In the genomic region with DNA sequence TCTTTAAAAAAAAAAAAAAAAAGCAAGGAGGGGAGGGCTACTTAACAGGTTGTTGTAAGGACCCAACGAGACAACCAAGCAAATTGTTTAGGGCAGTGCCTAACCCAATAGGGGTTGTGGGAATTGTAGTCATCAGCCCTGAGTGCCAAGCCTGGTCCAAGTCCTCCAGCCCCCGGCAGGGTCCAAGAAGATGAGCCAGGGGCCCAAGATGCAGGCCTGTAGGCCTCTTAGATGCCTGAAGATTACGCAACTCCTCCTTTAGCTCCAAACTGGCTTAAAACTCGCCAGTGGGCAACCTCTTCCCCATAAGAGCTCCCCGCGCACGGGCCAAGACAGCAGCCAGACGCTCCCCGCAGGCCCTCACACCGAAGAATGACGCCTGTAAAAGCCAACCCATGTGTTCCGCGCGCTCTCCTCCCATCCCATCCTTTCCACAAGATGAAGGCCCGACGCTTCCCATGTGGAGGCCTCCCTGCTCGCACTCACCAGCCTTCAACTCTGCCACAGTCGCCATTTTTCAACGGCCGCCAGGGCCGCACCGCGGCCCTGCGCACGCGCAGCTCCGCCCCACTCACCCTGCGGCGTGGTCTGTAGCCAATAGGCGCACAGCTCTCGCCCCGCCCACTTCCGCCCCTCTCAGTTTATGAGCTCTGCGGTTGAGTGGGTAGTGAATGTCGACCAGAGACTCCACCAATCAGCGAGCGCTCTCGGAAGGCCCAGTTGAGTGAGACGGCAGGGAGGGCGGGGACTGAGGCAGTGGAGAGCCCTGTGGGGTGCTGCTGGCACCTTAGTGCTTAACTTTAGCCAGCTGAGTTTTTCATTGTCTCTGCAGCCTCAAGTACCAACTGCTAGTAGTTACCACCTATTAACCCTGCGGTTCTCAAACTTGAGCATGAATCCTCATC, we compare ENCODE assay signal across 1 cellular context.
A peak's percentile ranks its signal among the peaks of the same experiment; 100 is the strongest.
TF ChIP-seq lines count a peak whose summit lies in the region.

Gene CEP20 (minus strand): TSS at position 532 of the 905 bp plus-strand sequence. CDS start 18 bp downstream, at position 514.

TF ChIP-seq in K562, 482 proteins besides CTCF, POLR2A, EP300 and RAD21 (continued from another document and continues in another):
- TF ChIP-seq POLR2AphosphoS5 (IDR thresholded peaks at IDR 0.05; ENCODE audit: control insufficient read depth, insufficient read depth, low read depth, low read length) (peak; percentile 78), ZNF830 (CRISPR knock-in tag; IDR thresholded peaks at IDR 0.05) (0 out of 2 replicates have a peak, but pooled peaks have one; percentile 54), MAX (CRISPR knock-in tag; IDR thresholded peaks at IDR 0.05) (no peak), HBP1 (CRISPR knock-in tag; IDR thresholded peaks at IDR 0.05) (no peak), U2AF2 (optimal IDR thresholded peaks at IDR 0.05; ENCODE audit: low read depth, low read length) (no peak), ZBTB1 (CRISPR knock-in tag; IDR thresholded peaks at IDR 0.05; ENCODE audit: borderline replicate concordance, low read depth) (no peak; the same call in 1 of the 2 replicates), JUND (IDR thresholded peaks at IDR 0.05; ENCODE audit: borderline replicate concordance, low read depth, low read length) (no peak), JUND (tag; IDR thresholded peaks at IDR 0.05; ENCODE audit: borderline replicate concordance, low read depth, low read length) (peak; percentile 27; the same call in 1 of the 3 replicates), ATF4 (CRISPR knock-in tag; IDR thresholded peaks at IDR 0.05) (no peak), SIX5 (IDR thresholded peaks at IDR 0.05; ENCODE audit: borderline replicate concordance in 1 of 2, insufficient read depth in 1 of 2, low read depth in 1 of 2, low read length in 2 of 2) (peak; percentile 10 to 17; a peak in 1 of 4 replicates), HINFP (tag; conservative IDR thresholded peaks at IDR 0.05; ENCODE audit: low read depth) (no peak), MEF2D (tag; conservative IDR thresholded peaks at IDR 0.05; ENCODE audit: low read depth) (no peak), SRSF3 (IDR thresholded peaks at IDR 0.05; ENCODE audit: insufficient read depth, low read length) (0 out of 2 replicates have a peak, but pooled peaks have one; percentile 41), HDAC3 (IDR thresholded peaks at IDR 0.05; ENCODE audit: borderline replicate concordance, partially characterized antibody) (no peak), POLR2H (tag; IDR thresholded peaks at IDR 0.05; ENCODE audit: low read depth) (peak; percentile 83), PBX2 (CRISPR knock-in tag; IDR thresholded peaks at IDR 0.05; ENCODE audit: low read depth) (no peak), PBX2 (tag; conservative IDR thresholded peaks at IDR 0.05; ENCODE audit: low read depth) (0 out of 2 replicates have a peak, but pooled peaks have one; percentile 43), HNRNPH1 (optimal IDR thresholded peaks at IDR 0.05; ENCODE audit: low read depth, low read length) (no peak), PPARD (CRISPR knock-in tag; IDR thresholded peaks at IDR 0.05) (no peak), TAF1 (IDR thresholded peaks at IDR 0.05; ENCODE audit: control insufficient read depth, extremely low read depth, insufficient read depth, low read length, severe bottlenecking) (peak; percentile 98), XRCC3 (IDR thresholded peaks at IDR 0.05) (no peak), STAG1 (CRISPR knock-in tag; IDR thresholded peaks at IDR 0.05; ENCODE audit: borderline replicate concordance) (no peak), ZNF408 (CRISPR knock-in tag; IDR thresholded peaks at IDR 0.05; ENCODE audit: low read depth) (no peak), CHD2 (IDR thresholded peaks at IDR 0.05; ENCODE audit: low read depth, low read length) (no peak), HDAC1 (IDR thresholded peaks at IDR 0.05) (peak in 1 of 2 experiments; percentile 68; a peak in 2 of 4 replicates), GATAD2B (IDR thresholded peaks at IDR 0.05; ENCODE audit: borderline replicate concordance) (no peak), MEF2A (IDR thresholded peaks at IDR 0.05; ENCODE audit: control insufficient read depth, low read depth, low read length) (no peak), C11orf30 (IDR thresholded peaks at IDR 0.05; ENCODE audit: low read depth) (peak; percentile 85), ADNP (tag; IDR thresholded peaks at IDR 0.05) (no peak), ZEB2 (IDR thresholded peaks at IDR 0.05) (no peak), ZNF174 (CRISPR knock-in tag; IDR thresholded peaks at IDR 0.05) (no peak), ZNF785 (CRISPR knock-in tag; IDR thresholded peaks at IDR 0.05) (no peak), EGR1 (conservative IDR thresholded peaks at IDR 0.05) (peak; percentile 70), ZNF668 (CRISPR knock-in tag; IDR thresholded peaks at IDR 0.05) (no peak), ZNF41 (CRISPR knock-in tag; conservative IDR thresholded peaks at IDR 0.05) (no peak), SIN3A (IDR thresholded peaks at IDR 0.05; ENCODE audit: borderline replicate concordance in 2 of 2, control insufficient read depth in 1 of 2, low read depth in 2 of 2, low read length in 2 of 2) (peak; percentile 66 to 68; a peak in 2 of 4 replicates), ZNF384 (IDR thresholded peaks at IDR 0.05; ENCODE audit: low read depth, low read length) (peak; percentile 22; the same call in 1 of the 2 replicates), USF1 (CRISPR knock-in tag; IDR thresholded peaks at IDR 0.05) (no peak), POLR2AphosphoS2 (IDR thresholded peaks at IDR 0.05; ENCODE audit: low read length) (no peak), TAF7 (tag; IDR thresholded peaks at IDR 0.05) (peak; percentile 98), U2AF1 (optimal IDR thresholded peaks at IDR 0.05; ENCODE audit: low read depth, low read length) (no peak), FOXJ2 (tag; IDR thresholded peaks at IDR 0.05) (no peak), HNRNPL (IDR thresholded peaks at IDR 0.05; ENCODE audit: low read depth, low read length) (no peak), MTF1 (CRISPR knock-in tag; IDR thresholded peaks at IDR 0.05; ENCODE audit: borderline replicate concordance) (no peak), BRF1 (IDR thresholded peaks at IDR 0.05; ENCODE audit: borderline replicate concordance, extremely low read depth, insufficient read length) (no peak)
- TF ChIP-seq, protein P1, sequence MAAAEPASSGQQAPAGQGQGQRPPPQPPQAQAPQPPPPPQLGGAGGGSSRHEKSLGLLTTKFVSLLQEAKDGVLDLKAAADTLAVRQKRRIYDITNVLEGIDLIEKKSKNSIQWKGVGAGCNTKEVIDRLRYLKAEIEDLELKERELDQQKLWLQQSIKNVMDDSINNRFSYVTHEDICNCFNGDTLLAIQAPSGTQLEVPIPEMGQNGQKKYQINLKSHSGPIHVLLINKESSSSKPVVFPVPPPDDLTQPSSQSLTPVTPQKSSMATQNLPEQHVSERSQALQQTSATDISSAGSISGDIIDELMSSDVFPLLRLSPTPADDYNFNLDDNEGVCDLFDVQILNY (CRISPR knock-in tag; IDR thresholded peaks at IDR 0.05) = no peak
- TF ChIP-seq, protein P2, sequence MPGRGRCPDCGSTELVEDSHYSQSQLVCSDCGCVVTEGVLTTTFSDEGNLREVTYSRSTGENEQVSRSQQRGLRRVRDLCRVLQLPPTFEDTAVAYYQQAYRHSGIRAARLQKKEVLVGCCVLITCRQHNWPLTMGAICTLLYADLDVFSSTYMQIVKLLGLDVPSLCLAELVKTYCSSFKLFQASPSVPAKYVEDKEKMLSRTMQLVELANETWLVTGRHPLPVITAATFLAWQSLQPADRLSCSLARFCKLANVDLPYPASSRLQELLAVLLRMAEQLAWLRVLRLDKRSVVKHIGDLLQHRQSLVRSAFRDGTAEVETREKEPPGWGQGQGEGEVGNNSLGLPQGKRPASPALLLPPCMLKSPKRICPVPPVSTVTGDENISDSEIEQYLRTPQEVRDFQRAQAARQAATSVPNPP (IDR thresholded peaks at IDR 0.05; ENCODE audit: borderline replicate concordance, insufficient read depth, insufficient read length) = no peak
- TF ChIP-seq, protein P3, sequence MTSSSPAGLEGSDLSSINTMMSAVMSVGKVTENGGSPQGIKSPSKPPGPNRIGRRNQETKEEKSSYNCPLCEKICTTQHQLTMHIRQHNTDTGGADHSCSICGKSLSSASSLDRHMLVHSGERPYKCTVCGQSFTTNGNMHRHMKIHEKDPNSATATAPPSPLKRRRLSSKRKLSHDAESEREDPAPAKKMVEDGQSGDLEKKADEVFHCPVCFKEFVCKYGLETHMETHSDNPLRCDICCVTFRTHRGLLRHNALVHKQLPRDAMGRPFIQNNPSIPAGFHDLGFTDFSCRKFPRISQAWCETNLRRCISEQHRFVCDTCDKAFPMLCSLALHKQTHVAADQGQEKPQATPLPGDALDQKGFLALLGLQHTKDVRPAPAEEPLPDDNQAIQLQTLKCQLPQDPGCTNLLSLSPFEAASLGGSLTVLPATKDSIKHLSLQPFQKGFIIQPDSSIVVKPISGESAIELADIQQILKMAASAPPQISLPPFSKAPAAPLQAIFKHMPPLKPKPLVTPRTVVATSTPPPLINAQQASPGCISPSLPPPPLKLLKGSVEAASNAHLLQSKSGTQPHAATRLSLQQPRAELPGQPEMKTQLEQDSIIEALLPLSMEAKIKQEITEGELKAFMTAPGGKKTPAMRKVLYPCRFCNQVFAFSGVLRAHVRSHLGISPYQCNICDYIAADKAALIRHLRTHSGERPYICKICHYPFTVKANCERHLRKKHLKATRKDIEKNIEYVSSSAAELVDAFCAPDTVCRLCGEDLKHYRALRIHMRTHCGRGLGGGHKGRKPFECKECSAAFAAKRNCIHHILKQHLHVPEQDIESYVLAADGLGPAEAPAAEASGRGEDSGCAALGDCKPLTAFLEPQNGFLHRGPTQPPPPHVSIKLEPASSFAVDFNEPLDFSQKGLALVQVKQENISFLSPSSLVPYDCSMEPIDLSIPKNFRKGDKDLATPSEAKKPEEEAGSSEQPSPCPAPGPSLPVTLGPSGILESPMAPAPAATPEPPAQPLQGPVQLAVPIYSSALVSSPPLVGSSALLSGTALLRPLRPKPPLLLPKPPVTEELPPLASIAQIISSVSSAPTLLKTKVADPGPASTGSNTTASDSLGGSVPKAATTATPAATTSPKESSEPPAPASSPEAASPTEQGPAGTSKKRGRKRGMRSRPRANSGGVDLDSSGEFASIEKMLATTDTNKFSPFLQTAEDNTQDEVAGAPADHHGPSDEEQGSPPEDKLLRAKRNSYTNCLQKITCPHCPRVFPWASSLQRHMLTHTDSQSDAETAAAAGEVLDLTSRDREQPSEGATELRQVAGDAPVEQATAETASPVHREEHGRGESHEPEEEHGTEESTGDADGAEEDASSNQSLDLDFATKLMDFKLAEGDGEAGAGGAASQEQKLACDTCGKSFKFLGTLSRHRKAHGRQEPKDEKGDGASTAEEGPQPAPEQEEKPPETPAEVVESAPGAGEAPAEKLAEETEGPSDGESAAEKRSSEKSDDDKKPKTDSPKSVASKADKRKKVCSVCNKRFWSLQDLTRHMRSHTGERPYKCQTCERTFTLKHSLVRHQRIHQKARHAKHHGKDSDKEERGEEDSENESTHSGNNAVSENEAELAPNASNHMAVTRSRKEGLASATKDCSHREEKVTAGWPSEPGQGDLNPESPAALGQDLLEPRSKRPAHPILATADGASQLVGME (CRISPR knock-in tag; IDR thresholded peaks at IDR 0.05) = no peak
